8 cellular contexts compared by ENCODE assay signal in genomic region chr7:2522780-2523433, GRCh38. TPM values are rescaled to one million over a fixed set of nuclear protein-coding genes. Genes with fewer than 3 reads are reported as not detected.
DNase-seq lines count a peak whose midpoint lies in the region; ATAC-seq and TF ChIP-seq lines count a peak whose summit lies in the region.

No MANE protein-coding gene starts in this region.

- peak overlapping the region; percentile 79 for H3K27ac Mint-ChIP-seq in activated naive CD4-positive, alpha-beta T cell treated with anti-CD3 and anti-CD28 coated beads for 36 hours

- no peaks in the 10 kb centered on the region for H3K27me3 Mint-ChIP-seq in activated naive CD4-positive, alpha-beta T cell treated with anti-CD3 and anti-CD28 coated beads for 36 hours (ENCODE audit: low read depth)

- intact Hi-C loops in activated naive CD4-positive, alpha-beta T cell treated with anti-CD3 and anti-CD28 coated beads for 36 hours (cut with micrococcal nuclease), result loop anchor here (1.0 to 5.0 kb wide), 6 partner anchors 7 to 319 kb away; partner anchors contain the start of genes BRAT1, EIF3B and GNA12

- peak overlapping the region; percentile 94 for H3K4me3 Mint-ChIP-seq in activated naive CD4-positive, alpha-beta T cell treated with anti-CD3 and anti-CD28 coated beads for 36 hours

- peak overlapping the region; percentile 65 for H3K4me3 ChIP-seq in HFF-Myc (replicated peaks; ENCODE audit: low read depth, low read length)
- peak overlapping the region; percentile 51 for H3K4me3 ChIP-seq in iPS-18a (ENCODE audit: low read length)

- CTCF ChIA-PET in activated naive CD4-positive, alpha-beta T cell treated with anti-CD3 and anti-CD28 coated beads for 36 hours (lab: Charles Lee), result interaction anchor here (1.0 kb wide), 1 partner anchor 187 kb away, joined by 3 read pairs; no protein-coding TSS in a partner anchor

- no peaks in the 10 kb centered on the region for H3K9me3 Mint-ChIP-seq in activated naive CD4-positive, alpha-beta T cell treated with anti-CD3 and anti-CD28 coated beads for 36 hours

- peak; percentile 60 for DNase-seq in AG08395 (ENCODE audit: low spot score)
- no peak for DNase-seq in HFF-Myc (ENCODE audit: extremely low read depth, low read depth)
- peak; percentile 72 for DNase-seq in activated naive CD4-positive, alpha-beta T cell treated with anti-CD3 and anti-CD28 coated beads for 36 hours
- peak; percentile 62 for DNase-seq in stimulated activated CD8-positive, alpha-beta memory T cell treated with anti-CD3 and anti-CD28 coated beads, Interleukin-4, amount 100 ng/mL, for 48 hours
- DNase-seq in effector CD4-positive, alpha-beta T cell, result no peak

- peaks cover 2% of the 10 kb centered on the region for H3K36me3 Mint-ChIP-seq in activated naive CD4-positive, alpha-beta T cell treated with anti-CD3 and anti-CD28 coated beads for 36 hours (ENCODE audit: low read depth)

- H3K9me3 ChIP-seq in iPS-18a (ENCODE audit: control insufficient read depth, low read depth, low read length), result no peaks in the 10 kb centered on the region

- TF ChIP-seq CTCF in HFF-Myc (IDR thresholded peaks at IDR 0.05; ENCODE audit: low read depth, low read length, missing control alignments), result no peak

- peaks cover 47% of the 10 kb centered on the region for H3K4me1 ChIP-seq in iPS-18a (ENCODE audit: control insufficient read depth, low read depth, low read length)

- peaks cover 18% of the 10 kb centered on the region for H3K36me3 ChIP-seq in iPS-18a (ENCODE audit: control insufficient read depth, low read depth, low read length)

- no peak overlapping the region for H3K27ac ChIP-seq in iPS-18a (ENCODE audit: low read length)

- ATAC-seq in HG03571 (IDR thresholded peaks at IDR 0.05; ENCODE audit: unreplicated experiment), result no peak
- no peak for ATAC-seq in HG02870 (IDR thresholded peaks at IDR 0.05; ENCODE audit: unreplicated experiment)

- H3K4me1 Mint-ChIP-seq in activated naive CD4-positive, alpha-beta T cell treated with anti-CD3 and anti-CD28 coated beads for 36 hours (ENCODE audit: low read depth), result peaks cover 51% of the 10 kb centered on the region

- H3K9ac ChIP-seq in iPS-18a (ENCODE audit: low read length), result peak overlapping the region; percentile 68

- H3K27me3 ChIP-seq in iPS-18a (ENCODE audit: control insufficient read depth, insufficient read depth, low read length), result peaks cover 31% of the 10 kb centered on the region

RNA-seq across cellular contexts. Expression of gene LFNG, which starts 3.3 kb away (rescaled TPM):
- total RNA-seq in activated naive CD4-positive, alpha-beta T cell treated with anti-CD3 and anti-CD28 coated beads for 36 hours, result 10 to 100 TPM; 19.7 to 22.7 TPM

RNA-seq across cellular contexts. Expression of gene BRAT1, which starts 32.4 kb away (rescaled TPM):
- total RNA-seq in activated naive CD4-positive, alpha-beta T cell treated with anti-CD3 and anti-CD28 coated beads for 36 hours, result 10 to 100 TPM; 26.8 to 27.3 TPM

RNA-seq across cellular contexts. Expression of gene IQCE, which starts 35.9 kb away (rescaled TPM):
- 1 to 10 TPM; 6.6 to 9.4 TPM for total RNA-seq in activated naive CD4-positive, alpha-beta T cell treated with anti-CD3 and anti-CD28 coated beads for 36 hours

RNA-seq across cellular contexts. Expression of gene GRIFIN, which starts 46.7 kb away (rescaled TPM):
- total RNA-seq in activated naive CD4-positive, alpha-beta T cell treated with anti-CD3 and anti-CD28 coated beads for 36 hours, result not detected

Comparison
In these comparisons a context has a peak if more than half of its experiments do, and no peak if none do; other contexts are left out.
1. DNase-seq: peak in AG08395 (single experiment), activated naive CD4-positive, alpha-beta T cell treated with anti-CD3 and anti-CD28 coated beads for 36 hours (single experiment) and stimulated activated CD8-positive, alpha-beta memory T cell treated with anti-CD3 and anti-CD28 coated beads, Interleukin-4, amount 100 ng/mL, for 48 hours (single experiment); none in HFF-Myc (single experiment) and effector CD4-positive, alpha-beta T cell (single experiment).